ENCODE assay signal across 8 cellular contexts in the genomic region with DNA sequence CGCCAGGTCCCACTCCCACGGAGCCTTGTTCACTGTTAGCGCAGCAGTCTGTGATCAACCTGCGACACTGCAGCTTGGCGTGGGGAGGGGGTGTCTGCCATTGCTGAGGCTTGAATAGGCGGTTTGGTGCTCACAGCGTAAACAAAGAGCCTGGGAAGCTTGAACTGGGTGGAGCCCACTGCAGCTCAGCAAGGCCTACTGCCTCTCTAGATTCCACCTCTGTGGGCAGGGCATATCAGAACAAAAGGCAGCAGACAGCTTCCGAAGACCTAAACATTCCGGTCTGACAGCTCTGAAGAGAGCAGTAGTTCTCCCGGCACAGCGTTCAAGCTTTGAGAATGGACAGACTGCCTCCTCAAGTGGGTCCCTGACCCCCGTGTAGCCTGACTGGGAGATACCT. TPM values are rescaled to one million over a fixed set of nuclear protein-coding genes. Genes with fewer than 3 reads are reported as not detected.
DNase-seq lines count a peak whose midpoint lies in the region; ATAC-seq and TF ChIP-seq lines count a peak whose summit lies in the region.
"Not testable (repeated sequence)": the region's sequence is repeated elsewhere in the genome, so short reads cannot be mapped to it uniquely, and the experiment has no call there.

No MANE protein-coding gene starts in this region.

- not testable (repeated sequence) for H3K79me1 ChIP-seq in H9 (ENCODE audit: insufficient read depth, low read depth, low read length, poor library complexity, severe bottlenecking)

- in situ Hi-C loops in transverse colon (cut with MboI; ENCODE audit: low pct_ligation_motif_present in 1 of 4, low pct_unique_long_range_greater_than_20kb in 1 of 4, low sequenced_read_pairs in 3 of 4), result not testable (repeated sequence)

- not testable (repeated sequence) for H3K18ac ChIP-seq in H9 (ENCODE audit: insufficient read length, low read depth, low read length)

- 0 out of 2 replicates have a peak overlapping the region, but pooled peaks have one; percentile 69 for H3K14ac ChIP-seq in H9 (ENCODE audit: insufficient read depth, low read length)

- H3K79me2 ChIP-seq in H9 (ENCODE audit: insufficient read depth, low read length); neural progenitor cell (ENCODE audit: low read depth): not testable (repeated sequence)

- not testable (repeated sequence) for H3K9me3 ChIP-seq in H9 (ENCODE audit: control insufficient read depth, low read depth, low read length); esophagus (ENCODE audit: control insufficient read depth in 2 of 2, insufficient read depth in 1 of 2, low read depth in 1 of 2, low read length in 1 of 2); neural progenitor cell (ENCODE audit: low read depth); transverse colon

- not testable (repeated sequence) for H4K8ac ChIP-seq in H9 (replicated peaks; ENCODE audit: insufficient read length, low read depth, low read length)

- H4K5ac ChIP-seq in H9 (ENCODE audit: insufficient read length, low read depth, low read length), result not testable (repeated sequence)

- H3K56ac ChIP-seq in H9 (ENCODE audit: insufficient read length, low read depth, low read length), result not testable (repeated sequence)

- H2BK5ac ChIP-seq in H9 (ENCODE audit: insufficient read length, low read length), result not testable (repeated sequence)

- not testable (repeated sequence) for H2AK5ac ChIP-seq in H9 (ENCODE audit: insufficient read length, low read length)

- peak overlapping the region in 1 of 2 donors; percentile 30 for H3K4me3 ChIP-seq in esophagus (ENCODE audit: low read depth in 1 of 2, low read length in 2 of 2)
- H3K4me3 ChIP-seq in neural progenitor cell, transverse colon: not testable (repeated sequence)

- intact Hi-C loops in transverse colon (cut with DNase I; ENCODE audit: low total_unique reads), result not testable (repeated sequence)

- H3K27ac ChIP-seq in C4-2B, result peak overlapping the region; percentile 38
- not testable (repeated sequence) for H3K27ac ChIP-seq in H9 (ENCODE audit: insufficient read length, low read depth, low read length); neural progenitor cell; transverse colon
- peak overlapping the region; percentile 56 to 75 for H3K27ac ChIP-seq in esophagus (ENCODE audit: low read depth in 2 of 2, low read length in 1 of 2)

- CTCF ChIA-PET in WTC11 (lab: Charles Lee), result interaction anchor here (0.7 to 0.9 kb wide), 3 partner anchors 26 to 384 kb away, joined by 3 to 4 read pairs (median 3); a partner anchor contains a TSS

- not testable (repeated sequence) for H3K4ac ChIP-seq in H9 (ENCODE audit: low read depth, low read length)

- H3K4me1 Mint-ChIP-seq in H9, result peaks cover 5 to 14% of the 10 kb centered on the region in 2 experiments
- peaks cover 13% of the 10 kb centered on the region for H3K4me1 Mint-ChIP-seq in WTC11
- H3K4me1 Mint-ChIP-seq in neural progenitor cell, result not testable (repeated sequence)

- H3K23me2 ChIP-seq in H9 (ENCODE audit: insufficient read length, low read depth, low read length, poor library complexity, severe bottlenecking), result not testable (repeated sequence)

- DNase-seq in H9, result peak; percentile 58
- peak; percentile 96 for DNase-seq in NCI-H510A treated with DMSO at 0.1 percent for 48 hours (lab: John Stamatoyannopoulos, UW)
- DNase-seq in WTC11 (ENCODE audit: low spot score), result peak; percentile 38
- DNase-seq in iPS-NIHi7 (ENCODE audit: extremely low spot score), result peak; percentile 14
- DNase-seq in neural progenitor cell (ENCODE audit: low spot score), result peak; percentile 68
- peak; percentile 12 for DNase-seq in transverse colon

- H3F3A ChIP-seq in neural progenitor cell (ENCODE audit: low read depth), result not testable (repeated sequence)

- H3K9ac ChIP-seq in H9 (ENCODE audit: extremely low read depth, insufficient read length, low read length); neural progenitor cell: not testable (repeated sequence)

- H3K4me1 ChIP-seq in H9 (ENCODE audit: insufficient read depth, low read length); esophagus (ENCODE audit: control insufficient read depth in 2 of 2, insufficient read depth in 2 of 2, low read length in 1 of 2); neural progenitor cell; transverse colon: not testable (repeated sequence)

- not testable (repeated sequence) for TF ChIP-seq CTCF in C4-2B (conservative IDR thresholded peaks at IDR 0.05); H9 (conservative IDR thresholded peaks at IDR 0.05); WTC11 (IDR thresholded peaks at IDR 0.05); neural progenitor cell (IDR thresholded peaks at IDR 0.05); transverse colon (IDR thresholded peaks at IDR 0.05)

- not testable (repeated sequence) for H3K9me3 Mint-ChIP-seq in H9, WTC11, neural progenitor cell

- TF ChIP-seq EP300 in transverse colon (IDR thresholded peaks at IDR 0.05; ENCODE audit: low read depth), result not testable (repeated sequence)

- TF ChIP-seq POLR2A in transverse colon (IDR thresholded peaks at IDR 0.05), result not testable (repeated sequence)

- not testable (repeated sequence) for H3K4me3 Mint-ChIP-seq in H9, WTC11, neural progenitor cell

- H2BK15ac ChIP-seq in H9 (ENCODE audit: low read depth, low read length), result not testable (repeated sequence)

- not testable (repeated sequence) for H2BK12ac ChIP-seq in H9 (ENCODE audit: insufficient read length, low read depth, low read length)

- not testable (repeated sequence) for H2BK20ac ChIP-seq in H9 (ENCODE audit: low read depth, low read length, poor library complexity, severe bottlenecking)

- H4K91ac ChIP-seq in H9 (ENCODE audit: insufficient read length, low read depth, low read length), result not testable (repeated sequence)

- not testable (repeated sequence) for H3T11ph ChIP-seq in H9 (ENCODE audit: low read length)

- H3K36me3 Mint-ChIP-seq in H9 (ENCODE audit: insufficient read depth in 1 of 3, low read depth in 3 of 3); WTC11; neural progenitor cell: not testable (repeated sequence)

- H4K20me1 ChIP-seq in H9 (ENCODE audit: control insufficient read depth, insufficient read depth, insufficient read length); neural progenitor cell (ENCODE audit: low read depth): not testable (repeated sequence)

- POLR2A ChIA-PET in WTC11 (lab: Charles Lee), result interaction anchor here (1.5 kb wide), 1 partner anchor 66 kb away, joined by 4 read pairs; a partner anchor contains a TSS

- H3K27ac Mint-ChIP-seq in H9, WTC11, neural progenitor cell: not testable (repeated sequence)

- not testable (repeated sequence) for H3K27me3 ChIP-seq in H9 (ENCODE audit: insufficient read depth, low read length); esophagus (ENCODE audit: control insufficient read depth in 1 of 2, insufficient read depth in 2 of 2, low read length in 2 of 2); neural progenitor cell; transverse colon

- not testable (repeated sequence) for H3K36me3 ChIP-seq in esophagus (ENCODE audit: control insufficient read depth in 2 of 2, insufficient read depth in 2 of 2, low read length in 1 of 2); neural progenitor cell; transverse colon

- no CpG with 5 or more reads among the region's 12 CpGs for WGBS in H9 (ENCODE audit: extremely low coverage, insufficient read length, low lambda C conversion rate)
- 52 to 57% methylated on average over 12 of the region's 12 CpGs for WGBS in esophagus, 2 donors
- 57% methylated on average over 9 of the region's 12 CpGs; no CpG with 5 or more reads in 1 of the 2 donors for WGBS in transverse colon (ENCODE audit: low coverage in 1 of 2), 2 donors

- not testable (repeated sequence) for H3K27me3 Mint-ChIP-seq in H9 (ENCODE audit: low read depth); WTC11 (ENCODE audit: low read depth); neural progenitor cell (ENCODE audit: insufficient read depth, low read depth)

- not testable (repeated sequence) for H3K23ac ChIP-seq in H9 (ENCODE audit: insufficient read length, low read depth, low read length)

- H3K4me2 ChIP-seq in H9 (ENCODE audit: insufficient read depth, insufficient read length, low read length), result not testable (repeated sequence)
- H3K4me2 ChIP-seq in neural progenitor cell, result peak overlapping the region; percentile 43

- not testable (repeated sequence) for H2AFZ ChIP-seq in H9 (ENCODE audit: low read length)
- H2AFZ ChIP-seq in neural progenitor cell (replicated peaks), result peak overlapping the region; percentile 89

- ATAC-seq in WTC11, result peak; percentile 98

- not testable (repeated sequence) for H2BK120ac ChIP-seq in H9 (ENCODE audit: low read depth, low read length, poor library complexity, severe bottlenecking)

RNA-seq across cellular contexts. Expression of a gene that starts 29.3 kb away (rescaled TPM):
- total RNA-seq in H9 (2021) (43.0 and 44.3 TPM in 2 replicates), WTC11 (2021) (38.2 to 42.2 TPM (median 40.9 TPM) in 3 replicates), neural progenitor cell (ENCODE audit: low replicate concordance) (52.8 and 81.0 TPM in 2 replicates), transverse colon (10 to 100 TPM in 3 of 4 donors, 1 to 10 TPM in 1; 9.6 to 47.4 (median 20.4) TPM)
- polyA plus RNA-seq in esophagus, result 1 to 10 TPM; 3.7 to 4.5 TPM

Comparison
In these comparisons a context has a peak if more than half of its experiments do, and no peak if none do; other contexts are left out.
1. DNase-seq: peak in every context shown above with its lines; median percentile 96 in NCI-H510A treated with DMSO at 0.1 percent for 48 hours; 68 in neural progenitor cell; 58 in H9; 38 in WTC11; 14 in iPS-NIHi7; 12 in transverse colon.